ENCODE assay signal across 30 cellular contexts in the genomic region with DNA sequence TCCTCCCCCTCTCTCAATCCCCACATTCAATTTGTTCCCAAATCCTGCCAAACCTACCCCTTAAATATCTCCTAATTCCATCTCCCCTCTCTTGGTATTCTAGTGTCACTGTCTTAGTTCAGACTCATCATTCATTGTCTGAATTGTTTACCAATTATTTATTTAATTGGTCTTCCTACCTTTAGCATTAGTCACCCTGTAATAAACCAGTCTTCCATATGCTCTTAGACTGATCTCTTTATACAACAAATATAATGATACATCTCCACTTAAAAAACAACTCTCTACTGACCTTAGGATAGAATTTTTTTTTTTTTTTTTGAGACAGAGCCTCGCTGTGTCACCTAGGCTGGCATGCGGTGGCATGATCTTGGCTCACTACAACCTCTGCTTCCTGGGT.
"Had no signal": no experiment of that assay in that cellular context is flagged by ENCODE, and none has a peak within 500 bp of the region (broad histone marks: within the 10 kb centered on the region; RNA-seq: fewer than 3 reads in every experiment).

No MANE protein-coding gene starts in this region.

- H3K36me3 Mint-ChIP-seq: activated naive CD4-positive, alpha-beta T cell treated with anti-CD3 and anti-CD28 coated beads, Interleukin-2, amount 50 U/mL, for 72 hours; WTC11 had no signal

- H3K4me1 ChIP-seq: adrenal gland, body of pancreas, SJCRH30 had no signal

- H3K9me3 ChIP-seq: adrenal gland, body of pancreas, SJCRH30 had no signal

- H3K27ac ChIP-seq: adrenal gland, body of pancreas, KMS-11, PC-9, SJCRH30, SK-N-MC had no signal

- H3K27ac Mint-ChIP-seq: activated CD4-positive, alpha-beta T cell treated with anti-CD3 and anti-CD28 coated beads for 36 hours; activated CD4-positive, alpha-beta T cell treated with anti-CD3 and anti-CD28 coated beads, Interleukin-2, amount 10 ng/mL, durations not matched to agents 7 days and 5 days; activated CD8-positive, alpha-beta T cell treated with anti-CD3 and anti-CD28 coated beads, Interleukin-2, amount 10 ng/mL, durations not matched to agents 7 days and 5 days; activated naive CD4-positive, alpha-beta T cell treated with anti-CD3 and anti-CD28 coated beads for 36 hours; activated naive CD4-positive, alpha-beta T cell treated with anti-CD3 and anti-CD28 coated beads, Interleukin-2, amount 50 U/mL, for 72 hours; activated T-cell treated with anti-CD3 and anti-CD28 coated beads, Interleukin-2, amount 50 U/mL, for 24 hours; activated T-helper 2 cell treated with anti-CD3 and anti-CD28 coated beads, Interferon-gamma antibody, Interleukin-2, Interleukin-4, amounts not matched to agents 10 μg/mL and 5 μg/mL and 100 μg/mL, durations not matched to agents 14 hours and 24 hours and 36 hours; T-helper 1 cell treated with Interleukin-12 subunit alpha and Interleukin-12 subunit beta and Interleukin-4 antibody, amounts not matched to agents 30 μg/mL and 1 μg/mL, for 36 hours; T-helper 2 cell treated with Interferon-gamma antibody and Interleukin-4, amounts not matched to agents 5 μg/mL and 100 μg/mL, for 36 hours; WTC11 had no signal

- DNase-seq: activated CD4-positive, alpha-beta T cell treated with anti-CD3 and anti-CD28 coated beads for 36 hours; activated CD4-positive, alpha-beta T cell treated with anti-CD3 and anti-CD28 coated beads, Interleukin-2, amount 10 ng/mL, durations not matched to agents 7 days and 5 days; activated CD4-positive, alpha-beta T cell treated with anti-CD3 and anti-CD28 coated beads, Interleukin-2, amount 50 U/mL, for 48 hours; activated CD8-positive, alpha-beta T cell treated with anti-CD3 and anti-CD28 coated beads, Interleukin-2, amount 10 ng/mL, durations not matched to agents 7 days and 5 days; activated gamma-delta T cell; activated naive CD4-positive, alpha-beta T cell treated with anti-CD3 and anti-CD28 coated beads for 36 hours; activated T-cell treated with anti-CD3 and anti-CD28 coated beads, Interleukin-2, amount 50 U/mL, for 24 hours; adrenal gland; body of pancreas; central memory CD4-positive, alpha-beta T cell; MM.1S; MV-4-11; NCI-H1092; NCI-H1436 treated with DMSO at 0.1 percent for 48 hours; NCI-H1694 treated with DMSO at 0.1 percent for 48 hours; NCI-H2029; NCI-H345; NCI-H524 treated with DMSO at 0.1 percent for 48 hours; NCI-H748 treated with DMSO at 0.1 percent for 48 hours; PC-9; SHP77; SJCRH30 had no signal

- H3K4me2 ChIP-seq: KMS-11, PC-9 had no signal

- ATAC-seq: activated CD4-positive, alpha-beta T cell treated with anti-CD3 and anti-CD28 coated beads for 36 hours; activated CD4-positive, CD25-positive, alpha-beta regulatory T cell treated with anti-CD3 and anti-CD28 coated beads, Interleukin-2, amount 50 U/mL, for 24 hours; activated CD8-positive, alpha-beta T cell treated with anti-CD3 and anti-CD28 coated beads, Interleukin-2, amount 10 ng/mL, durations not matched to agents 7 days and 5 days; activated naive CD4-positive, alpha-beta T cell treated with anti-CD3 and anti-CD28 coated beads, Interleukin-2, amount 50 U/mL, for 72 hours; body of pancreas; WTC11 had no signal

- H2AFZ ChIP-seq: PC-9 had no signal

- H3K9me3 Mint-ChIP-seq: activated CD4-positive, alpha-beta T cell treated with anti-CD3 and anti-CD28 coated beads, Interleukin-2, amount 10 ng/mL, durations not matched to agents 7 days and 5 days; activated T-helper 2 cell treated with anti-CD3 and anti-CD28 coated beads, Interferon-gamma antibody, Interleukin-2, Interleukin-4, amounts not matched to agents 10 μg/mL and 5 μg/mL and 100 μg/mL, durations not matched to agents 14 hours and 24 hours and 36 hours; T-helper 1 cell treated with Interleukin-12 subunit alpha and Interleukin-12 subunit beta and Interleukin-4 antibody, amounts not matched to agents 30 μg/mL and 1 μg/mL, for 36 hours; T-helper 2 cell treated with Interferon-gamma antibody and Interleukin-4, amounts not matched to agents 5 μg/mL and 100 μg/mL, for 36 hours; WTC11 had no signal

- H3K4me1 Mint-ChIP-seq: activated CD4-positive, alpha-beta T cell treated with anti-CD3 and anti-CD28 coated beads for 36 hours; activated CD4-positive, alpha-beta T cell treated with anti-CD3 and anti-CD28 coated beads, Interleukin-2, amount 10 ng/mL, durations not matched to agents 7 days and 5 days had no signal

- H3K27me3 ChIP-seq: adrenal gland, body of pancreas had no signal

- H3K4me3 ChIP-seq: adrenal gland, body of pancreas, PC-9, SJCRH30, SK-N-MC had no signal

- H3K4me3 Mint-ChIP-seq: activated CD4-positive, alpha-beta T cell treated with anti-CD3 and anti-CD28 coated beads for 36 hours; activated CD4-positive, alpha-beta T cell treated with anti-CD3 and anti-CD28 coated beads, Interleukin-2, amount 10 ng/mL, durations not matched to agents 7 days and 5 days; activated CD8-positive, alpha-beta T cell treated with anti-CD3 and anti-CD28 coated beads, Interleukin-2, amount 10 ng/mL, durations not matched to agents 7 days and 5 days; activated naive CD4-positive, alpha-beta T cell treated with anti-CD3 and anti-CD28 coated beads for 36 hours; activated T-cell treated with anti-CD3 and anti-CD28 coated beads, Interleukin-2, amount 50 U/mL, for 24 hours; T-helper 1 cell treated with Interleukin-12 subunit alpha and Interleukin-12 subunit beta and Interleukin-4 antibody, amounts not matched to agents 30 μg/mL and 1 μg/mL, for 36 hours; T-helper 2 cell treated with Interferon-gamma antibody and Interleukin-4, amounts not matched to agents 5 μg/mL and 100 μg/mL, for 36 hours; WTC11 had no signal

- H3K36me3 ChIP-seq: adrenal gland, SJCRH30 had no signal
